Comparison of ENCODE assay signal across 8 cellular contexts in the genomic region with DNA sequence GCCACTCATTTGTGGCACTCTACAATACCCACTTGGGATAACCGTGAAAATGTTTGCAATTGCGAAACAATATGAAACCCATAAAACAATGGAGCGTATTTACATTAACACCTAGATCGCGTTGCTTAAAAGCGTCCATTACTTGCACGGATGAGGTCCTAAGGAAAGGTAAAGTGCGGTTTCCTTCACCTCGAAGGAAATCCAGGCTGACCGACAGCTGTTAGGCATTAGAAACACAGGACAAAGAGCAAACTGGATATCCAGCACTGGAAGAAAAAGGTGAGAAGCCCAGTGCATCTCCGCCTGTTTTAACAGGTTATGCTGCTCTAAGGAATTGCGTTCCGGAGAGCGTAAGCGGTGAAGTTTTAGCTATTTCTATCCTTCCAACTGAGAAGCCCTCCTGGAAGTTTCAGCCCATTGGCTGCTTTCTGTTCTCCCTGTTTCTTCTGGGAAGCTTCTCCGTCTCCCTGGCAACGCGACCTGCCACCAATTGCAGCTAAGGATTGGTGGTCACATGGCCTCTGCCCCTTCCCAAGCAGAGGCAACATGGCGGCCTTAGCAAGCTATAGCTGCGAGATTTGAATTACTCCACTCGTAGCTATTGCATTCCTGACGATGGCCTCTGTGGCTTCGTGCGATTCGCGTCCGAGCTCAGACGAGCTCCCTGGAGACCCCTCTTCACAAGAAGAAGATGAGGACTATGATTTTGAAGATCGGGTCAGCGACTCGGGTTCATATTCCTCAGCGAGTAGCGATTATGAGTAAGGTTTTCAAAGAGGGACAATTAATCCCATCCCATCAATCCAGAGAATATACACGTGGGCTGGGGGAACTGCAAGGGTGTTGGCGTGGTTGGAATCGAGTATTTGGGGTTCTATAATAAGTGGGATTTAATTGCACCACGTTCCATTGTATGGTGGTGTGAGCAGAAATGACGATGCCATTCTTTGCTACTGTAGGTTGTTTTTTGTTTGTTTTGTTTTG. TPM values are rescaled to one million over a fixed set of nuclear protein-coding genes. Genes with fewer than 3 reads are reported as not detected.
A peak's percentile ranks its signal among the peaks of the same experiment; 100 is the strongest.
DNase-seq lines count a peak whose midpoint lies in the region; ATAC-seq lines count a peak whose summit lies in the region.

TSS of gene INTU (plus strand) at position 538 of the 984 bp plus-strand sequence. CDS start at position 616, 78 bp downstream.

- ATAC-seq in HG02798 (IDR thresholded peaks at IDR 0.05; ENCODE audit: poor library complexity, unreplicated experiment) (peak; percentile 98), left lobe of liver (peak; percentile 100)

- DNase-seq in activated CD4-positive, alpha-beta T cell treated with anti-CD3 and anti-CD28 coated beads for 48 hours: peak; percentile 61
- no peak for DNase-seq in activated CD4-positive, alpha-beta T cell treated with anti-CD3 and anti-CD28 coated beads, Interleukin-2, amount 50 U/mL, for 4 hours
- DNase-seq in NCI-H1417 (lab: John Stamatoyannopoulos, UW) (peak; percentile 76 to 97 (median 90)), T1000 (lab: John Stamatoyannopoulos, UW) (peak; percentile 74), ecto neural progenitor cell (ENCODE audit: low spot score) (peak; percentile 95), left lobe of liver (ENCODE audit: low spot score) (peak; percentile 91)
- DNase-seq in stimulated activated CD4-positive, alpha-beta T cell treated with anti-CD3 and anti-CD28 coated beads, Interleukin-2, amount 100 ng/mL, for 24 hours: peak; percentile 21 to 54

RNA-seq across cellular contexts. Expression of gene INTU, which starts in this region (rescaled TPM):
- 1.1 TPM for total RNA-seq in left lobe of liver

Comparison
In these comparisons a context has a peak if more than half of its experiments do, and no peak if none do; other contexts are left out.
1. DNase-seq: peak in activated CD4-positive, alpha-beta T cell treated with anti-CD3 and anti-CD28 coated beads for 48 hours (single experiment), NCI-H1417 (3 of 3), T1000 (single experiment), ecto neural progenitor cell (single experiment), left lobe of liver (single experiment) and stimulated activated CD4-positive, alpha-beta T cell treated with anti-CD3 and anti-CD28 coated beads, Interleukin-2, amount 100 ng/mL, for 24 hours (2 of 2); none in activated CD4-positive, alpha-beta T cell treated with anti-CD3 and anti-CD28 coated beads, Interleukin-2, amount 50 U/mL, for 4 hours (0 of 2).